In the genomic region with DNA sequence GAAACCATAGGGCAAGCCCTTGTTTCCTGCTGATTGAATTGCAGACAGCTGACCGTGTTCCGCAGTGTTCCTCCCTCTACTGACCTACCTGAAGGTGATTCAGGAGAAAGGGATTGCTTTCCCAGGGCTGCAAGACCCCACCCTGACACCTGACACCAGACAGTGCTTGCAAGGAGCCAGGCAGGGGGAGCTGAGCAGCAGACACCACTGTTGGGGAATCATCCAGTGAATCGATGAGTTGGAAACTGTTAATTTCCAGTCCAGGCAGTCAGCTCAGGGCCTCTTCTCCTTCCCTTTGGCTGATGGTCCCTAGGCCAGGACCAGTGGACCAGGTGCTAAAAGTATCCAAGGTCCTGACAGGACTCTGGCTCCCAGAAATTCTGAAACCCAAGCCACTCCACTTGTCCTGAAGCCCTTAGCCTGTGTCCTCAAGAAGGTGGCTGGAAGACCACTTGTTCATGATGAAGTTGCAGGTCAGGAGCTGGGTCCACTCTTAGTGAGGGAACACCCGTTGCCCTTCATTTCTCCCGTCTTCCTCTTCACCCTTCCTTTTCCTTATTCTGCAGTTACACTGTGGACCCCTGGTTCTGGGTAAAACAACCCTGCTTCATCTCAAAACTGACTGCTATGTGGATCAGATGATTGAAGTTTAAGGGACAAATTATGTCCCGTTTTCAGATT, we compare ENCODE assay signal across 1 cellular context.
A peak's percentile ranks its signal among the peaks of the same experiment; 100 is the strongest.
TF ChIP-seq lines count a peak whose summit lies in the region.

No MANE protein-coding gene starts in this region.

TF ChIP-seq in K562, 482 proteins besides CTCF, POLR2A, EP300 and RAD21 (continued from another document and continues in another):
- TF ChIP-seq HOXB6 (CRISPR knock-in tag; IDR thresholded peaks at IDR 0.05; ENCODE audit: borderline replicate concordance), result 0 out of 2 replicates have a peak, but pooled peaks have one; percentile 69
- no peak for TF ChIP-seq ADNP (tag; IDR thresholded peaks at IDR 0.05)
- TF ChIP-seq, protein P1, sequence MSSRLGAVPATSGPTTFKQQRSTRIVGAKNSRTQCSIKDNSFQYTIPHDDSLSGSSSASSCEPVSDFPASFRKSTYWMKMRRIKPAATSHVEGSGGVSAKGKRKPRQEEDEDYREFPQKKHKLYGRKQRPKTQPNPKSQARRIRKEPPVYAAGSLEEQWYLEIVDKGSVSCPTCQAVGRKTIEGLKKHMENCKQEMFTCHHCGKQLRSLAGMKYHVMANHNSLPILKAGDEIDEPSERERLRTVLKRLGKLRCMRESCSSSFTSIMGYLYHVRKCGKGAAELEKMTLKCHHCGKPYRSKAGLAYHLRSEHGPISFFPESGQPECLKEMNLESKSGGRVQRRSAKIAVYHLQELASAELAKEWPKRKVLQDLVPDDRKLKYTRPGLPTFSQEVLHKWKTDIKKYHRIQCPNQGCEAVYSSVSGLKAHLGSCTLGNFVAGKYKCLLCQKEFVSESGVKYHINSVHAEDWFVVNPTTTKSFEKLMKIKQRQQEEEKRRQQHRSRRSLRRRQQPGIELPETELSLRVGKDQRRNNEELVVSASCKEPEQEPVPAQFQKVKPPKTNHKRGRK (tag; IDR thresholded peaks at IDR 0.05), result no peak
- no peak for TF ChIP-seq KLF16 (IDR thresholded peaks at IDR 0.05)
- peak; percentile 69; the same call in 1 of the 2 replicates for TF ChIP-seq KAT7 (CRISPR knock-in tag; IDR thresholded peaks at IDR 0.05; ENCODE audit: borderline replicate concordance)
- no peak for TF ChIP-seq ZFP1 (CRISPR knock-in tag; IDR thresholded peaks at IDR 0.05)
- no peak for TF ChIP-seq STAG1 (CRISPR knock-in tag; IDR thresholded peaks at IDR 0.05; ENCODE audit: borderline replicate concordance)
- no peak for TF ChIP-seq FOXJ2 (tag; IDR thresholded peaks at IDR 0.05)
- no peak for TF ChIP-seq POLR2B (IDR thresholded peaks at IDR 0.05; ENCODE audit: low read depth, partially characterized antibody)
- TF ChIP-seq SP1 (CRISPR knock-in tag; IDR thresholded peaks at IDR 0.05), result peak; percentile 89
- no peak for TF ChIP-seq CREBBP (IDR thresholded peaks at IDR 0.05; ENCODE audit: low read depth, low read length)
- TF ChIP-seq, protein P2, sequence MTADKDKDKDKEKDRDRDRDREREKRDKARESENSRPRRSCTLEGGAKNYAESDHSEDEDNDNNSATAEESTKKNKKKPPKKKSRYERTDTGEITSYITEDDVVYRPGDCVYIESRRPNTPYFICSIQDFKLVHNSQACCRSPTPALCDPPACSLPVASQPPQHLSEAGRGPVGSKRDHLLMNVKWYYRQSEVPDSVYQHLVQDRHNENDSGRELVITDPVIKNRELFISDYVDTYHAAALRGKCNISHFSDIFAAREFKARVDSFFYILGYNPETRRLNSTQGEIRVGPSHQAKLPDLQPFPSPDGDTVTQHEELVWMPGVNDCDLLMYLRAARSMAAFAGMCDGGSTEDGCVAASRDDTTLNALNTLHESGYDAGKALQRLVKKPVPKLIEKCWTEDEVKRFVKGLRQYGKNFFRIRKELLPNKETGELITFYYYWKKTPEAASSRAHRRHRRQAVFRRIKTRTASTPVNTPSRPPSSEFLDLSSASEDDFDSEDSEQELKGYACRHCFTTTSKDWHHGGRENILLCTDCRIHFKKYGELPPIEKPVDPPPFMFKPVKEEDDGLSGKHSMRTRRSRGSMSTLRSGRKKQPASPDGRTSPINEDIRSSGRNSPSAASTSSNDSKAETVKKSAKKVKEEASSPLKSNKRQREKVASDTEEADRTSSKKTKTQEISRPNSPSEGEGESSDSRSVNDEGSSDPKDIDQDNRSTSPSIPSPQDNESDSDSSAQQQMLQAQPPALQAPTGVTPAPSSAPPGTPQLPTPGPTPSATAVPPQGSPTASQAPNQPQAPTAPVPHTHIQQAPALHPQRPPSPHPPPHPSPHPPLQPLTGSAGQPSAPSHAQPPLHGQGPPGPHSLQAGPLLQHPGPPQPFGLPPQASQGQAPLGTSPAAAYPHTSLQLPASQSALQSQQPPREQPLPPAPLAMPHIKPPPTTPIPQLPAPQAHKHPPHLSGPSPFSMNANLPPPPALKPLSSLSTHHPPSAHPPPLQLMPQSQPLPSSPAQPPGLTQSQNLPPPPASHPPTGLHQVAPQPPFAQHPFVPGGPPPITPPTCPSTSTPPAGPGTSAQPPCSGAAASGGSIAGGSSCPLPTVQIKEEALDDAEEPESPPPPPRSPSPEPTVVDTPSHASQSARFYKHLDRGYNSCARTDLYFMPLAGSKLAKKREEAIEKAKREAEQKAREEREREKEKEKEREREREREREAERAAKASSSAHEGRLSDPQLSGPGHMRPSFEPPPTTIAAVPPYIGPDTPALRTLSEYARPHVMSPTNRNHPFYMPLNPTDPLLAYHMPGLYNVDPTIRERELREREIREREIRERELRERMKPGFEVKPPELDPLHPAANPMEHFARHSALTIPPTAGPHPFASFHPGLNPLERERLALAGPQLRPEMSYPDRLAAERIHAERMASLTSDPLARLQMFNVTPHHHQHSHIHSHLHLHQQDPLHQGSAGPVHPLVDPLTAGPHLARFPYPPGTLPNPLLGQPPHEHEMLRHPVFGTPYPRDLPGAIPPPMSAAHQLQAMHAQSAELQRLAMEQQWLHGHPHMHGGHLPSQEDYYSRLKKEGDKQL (CRISPR knock-in tag; IDR thresholded peaks at IDR 0.05; ENCODE audit: borderline replicate concordance), result 0 out of 2 replicates have a peak, but pooled peaks have one; percentile 93
- no peak for TF ChIP-seq MAZ (CRISPR knock-in tag; conservative IDR thresholded peaks at IDR 0.05 in 1 of 2, IDR thresholded peaks at IDR 0.05 in 1 of 2)
- TF ChIP-seq, protein P3, sequence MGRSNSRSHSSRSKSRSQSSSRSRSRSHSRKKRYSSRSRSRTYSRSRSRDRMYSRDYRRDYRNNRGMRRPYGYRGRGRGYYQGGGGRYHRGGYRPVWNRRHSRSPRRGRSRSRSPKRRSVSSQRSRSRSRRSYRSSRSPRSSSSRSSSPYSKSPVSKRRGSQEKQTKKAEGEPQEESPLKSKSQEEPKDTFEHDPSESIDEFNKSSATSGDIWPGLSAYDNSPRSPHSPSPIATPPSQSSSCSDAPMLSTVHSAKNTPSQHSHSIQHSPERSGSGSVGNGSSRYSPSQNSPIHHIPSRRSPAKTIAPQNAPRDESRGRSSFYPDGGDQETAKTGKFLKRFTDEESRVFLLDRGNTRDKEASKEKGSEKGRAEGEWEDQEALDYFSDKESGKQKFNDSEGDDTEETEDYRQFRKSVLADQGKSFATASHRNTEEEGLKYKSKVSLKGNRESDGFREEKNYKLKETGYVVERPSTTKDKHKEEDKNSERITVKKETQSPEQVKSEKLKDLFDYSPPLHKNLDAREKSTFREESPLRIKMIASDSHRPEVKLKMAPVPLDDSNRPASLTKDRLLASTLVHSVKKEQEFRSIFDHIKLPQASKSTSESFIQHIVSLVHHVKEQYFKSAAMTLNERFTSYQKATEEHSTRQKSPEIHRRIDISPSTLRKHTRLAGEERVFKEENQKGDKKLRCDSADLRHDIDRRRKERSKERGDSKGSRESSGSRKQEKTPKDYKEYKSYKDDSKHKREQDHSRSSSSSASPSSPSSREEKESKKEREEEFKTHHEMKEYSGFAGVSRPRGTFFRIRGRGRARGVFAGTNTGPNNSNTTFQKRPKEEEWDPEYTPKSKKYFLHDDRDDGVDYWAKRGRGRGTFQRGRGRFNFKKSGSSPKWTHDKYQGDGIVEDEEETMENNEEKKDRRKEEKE (IDR thresholded peaks at IDR 0.05; ENCODE audit: borderline replicate concordance in 1 of 2, control insufficient read depth in 1 of 2, low read depth in 2 of 2, low read length in 1 of 2), result no peak; a peak in 1 of 4 replicates
- TF ChIP-seq ZBTB26 (CRISPR knock-in tag; IDR thresholded peaks at IDR 0.05), result peak; percentile 10; the same call in 1 of the 2 replicates
- no peak for TF ChIP-seq CEBPB (tag; IDR thresholded peaks at IDR 0.05)
- no peak for TF ChIP-seq SLC30A9 (CRISPR knock-in tag; IDR thresholded peaks at IDR 0.05)
- TF ChIP-seq CGGBP1 (CRISPR knock-in tag; IDR thresholded peaks at IDR 0.05), result peak; percentile 38; the same call in 1 of the 2 replicates
- TF ChIP-seq, protein P4, sequence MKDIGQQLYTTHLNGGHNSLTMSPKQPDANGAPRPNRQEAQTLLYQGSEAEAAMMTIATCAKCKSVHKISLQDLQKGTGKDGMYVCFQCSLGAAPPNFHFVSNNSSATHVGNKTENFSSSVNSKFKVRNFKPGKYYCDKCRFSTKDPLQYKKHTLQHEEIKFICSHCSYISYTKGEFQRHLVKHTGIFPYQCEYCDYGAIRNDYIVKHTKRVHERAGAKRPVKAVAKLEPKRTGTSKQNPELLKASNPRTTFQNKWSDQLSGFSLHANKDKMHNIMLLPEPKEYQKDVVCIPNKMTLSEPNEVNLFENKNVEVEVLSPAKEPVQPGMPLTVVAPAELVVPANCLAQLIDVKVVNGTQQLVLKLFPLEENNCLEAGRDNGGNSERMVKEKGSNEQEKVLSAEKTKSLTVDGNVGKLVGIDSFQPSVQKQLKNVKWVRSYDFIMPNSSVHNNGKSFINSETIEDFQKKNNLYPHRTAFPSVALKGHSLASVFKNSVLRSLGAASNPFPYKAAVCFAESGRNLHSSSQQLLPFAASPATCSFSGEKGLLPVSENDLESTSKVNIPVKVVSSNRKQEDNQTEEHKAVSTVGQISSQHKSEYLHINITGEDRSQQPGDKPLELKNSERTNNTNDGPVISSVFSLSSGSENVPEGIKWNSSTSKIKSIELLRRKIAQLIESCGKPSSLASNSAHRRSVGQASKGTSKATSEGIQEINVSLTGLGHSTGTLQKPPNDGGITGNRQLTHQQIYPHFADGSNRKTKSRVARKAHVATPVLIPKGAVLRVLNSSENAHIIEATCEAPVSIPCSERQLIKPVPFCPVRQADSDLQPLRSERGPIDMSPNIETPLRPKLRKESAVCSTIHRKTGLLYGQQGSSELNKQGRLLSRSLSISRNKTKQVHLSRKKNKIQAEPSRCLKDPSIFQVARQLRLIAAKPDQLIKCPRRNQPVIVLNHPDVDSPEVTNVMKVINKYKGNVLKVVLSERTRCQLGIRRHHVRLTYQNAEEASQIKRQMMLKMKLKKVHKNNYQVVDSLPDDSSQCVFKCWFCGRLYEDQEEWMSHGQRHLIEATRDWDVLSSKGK (CRISPR knock-in tag; IDR thresholded peaks at IDR 0.05), result no peak; the same call in 1 of the 2 replicates
- TF ChIP-seq BRD9 (IDR thresholded peaks at IDR 0.05; ENCODE audit: low read depth, partially characterized antibody), result no peak
- no peak for TF ChIP-seq STAT5B (CRISPR knock-in tag; IDR thresholded peaks at IDR 0.05)
- TF ChIP-seq, protein P5, sequence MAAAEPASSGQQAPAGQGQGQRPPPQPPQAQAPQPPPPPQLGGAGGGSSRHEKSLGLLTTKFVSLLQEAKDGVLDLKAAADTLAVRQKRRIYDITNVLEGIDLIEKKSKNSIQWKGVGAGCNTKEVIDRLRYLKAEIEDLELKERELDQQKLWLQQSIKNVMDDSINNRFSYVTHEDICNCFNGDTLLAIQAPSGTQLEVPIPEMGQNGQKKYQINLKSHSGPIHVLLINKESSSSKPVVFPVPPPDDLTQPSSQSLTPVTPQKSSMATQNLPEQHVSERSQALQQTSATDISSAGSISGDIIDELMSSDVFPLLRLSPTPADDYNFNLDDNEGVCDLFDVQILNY (CRISPR knock-in tag; IDR thresholded peaks at IDR 0.05), result no peak
- TF ChIP-seq NR2C1 (IDR thresholded peaks at IDR 0.05), result no peak
- no peak for TF ChIP-seq NR2C1 (tag; IDR thresholded peaks at IDR 0.05)
- TF ChIP-seq, protein P6, sequence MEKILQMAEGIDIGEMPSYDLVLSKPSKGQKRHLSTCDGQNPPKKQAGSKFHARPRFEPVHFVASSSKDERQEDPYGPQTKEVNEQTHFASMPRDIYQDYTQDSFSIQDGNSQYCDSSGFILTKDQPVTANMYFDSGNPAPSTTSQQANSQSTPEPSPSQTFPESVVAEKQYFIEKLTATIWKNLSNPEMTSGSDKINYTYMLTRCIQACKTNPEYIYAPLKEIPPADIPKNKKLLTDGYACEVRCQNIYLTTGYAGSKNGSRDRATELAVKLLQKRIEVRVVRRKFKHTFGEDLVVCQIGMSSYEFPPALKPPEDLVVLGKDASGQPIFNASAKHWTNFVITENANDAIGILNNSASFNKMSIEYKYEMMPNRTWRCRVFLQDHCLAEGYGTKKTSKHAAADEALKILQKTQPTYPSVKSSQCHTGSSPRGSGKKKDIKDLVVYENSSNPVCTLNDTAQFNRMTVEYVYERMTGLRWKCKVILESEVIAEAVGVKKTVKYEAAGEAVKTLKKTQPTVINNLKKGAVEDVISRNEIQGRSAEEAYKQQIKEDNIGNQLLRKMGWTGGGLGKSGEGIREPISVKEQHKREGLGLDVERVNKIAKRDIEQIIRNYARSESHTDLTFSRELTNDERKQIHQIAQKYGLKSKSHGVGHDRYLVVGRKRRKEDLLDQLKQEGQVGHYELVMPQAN (IDR thresholded peaks at IDR 0.05; ENCODE audit: borderline replicate concordance), result no peak
- no peak for TF ChIP-seq EWSR1 (IDR thresholded peaks at IDR 0.05; ENCODE audit: borderline replicate concordance, low read depth, partially characterized antibody)
- TF ChIP-seq L3MBTL2 (IDR thresholded peaks at IDR 0.05), result no peak
- no peak for TF ChIP-seq FOXA1 (IDR thresholded peaks at IDR 0.05; ENCODE audit: borderline replicate concordance)
- TF ChIP-seq, protein P7, sequence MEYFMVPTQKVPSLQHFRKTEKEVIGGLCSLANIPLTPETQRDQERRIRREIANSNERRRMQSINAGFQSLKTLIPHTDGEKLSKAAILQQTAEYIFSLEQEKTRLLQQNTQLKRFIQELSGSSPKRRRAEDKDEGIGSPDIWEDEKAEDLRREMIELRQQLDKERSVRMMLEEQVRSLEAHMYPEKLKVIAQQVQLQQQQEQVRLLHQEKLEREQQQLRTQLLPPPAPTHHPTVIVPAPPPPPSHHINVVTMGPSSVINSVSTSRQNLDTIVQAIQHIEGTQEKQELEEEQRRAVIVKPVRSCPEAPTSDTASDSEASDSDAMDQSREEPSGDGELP (CRISPR knock-in tag; IDR thresholded peaks at IDR 0.05; ENCODE audit: borderline replicate concordance), result peak; percentile 70
- TF ChIP-seq XRCC3 (IDR thresholded peaks at IDR 0.05), result no peak
- no peak for TF ChIP-seq CBFA2T2 (conservative IDR thresholded peaks at IDR 0.05)
- TF ChIP-seq, protein P8, sequence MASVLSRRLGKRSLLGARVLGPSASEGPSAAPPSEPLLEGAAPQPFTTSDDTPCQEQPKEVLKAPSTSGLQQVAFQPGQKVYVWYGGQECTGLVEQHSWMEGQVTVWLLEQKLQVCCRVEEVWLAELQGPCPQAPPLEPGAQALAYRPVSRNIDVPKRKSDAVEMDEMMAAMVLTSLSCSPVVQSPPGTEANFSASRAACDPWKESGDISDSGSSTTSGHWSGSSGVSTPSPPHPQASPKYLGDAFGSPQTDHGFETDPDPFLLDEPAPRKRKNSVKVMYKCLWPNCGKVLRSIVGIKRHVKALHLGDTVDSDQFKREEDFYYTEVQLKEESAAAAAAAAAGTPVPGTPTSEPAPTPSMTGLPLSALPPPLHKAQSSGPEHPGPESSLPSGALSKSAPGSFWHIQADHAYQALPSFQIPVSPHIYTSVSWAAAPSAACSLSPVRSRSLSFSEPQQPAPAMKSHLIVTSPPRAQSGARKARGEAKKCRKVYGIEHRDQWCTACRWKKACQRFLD (CRISPR knock-in tag; IDR thresholded peaks at IDR 0.05), result no peak
- TF ChIP-seq RBM22 (IDR thresholded peaks at IDR 0.05; ENCODE audit: low read depth, low read length, poor library complexity, severe bottlenecking), result no peak
- TF ChIP-seq PRMT5 (CRISPR knock-in tag; IDR thresholded peaks at IDR 0.05), result no peak
- TF ChIP-seq SMAD2 (IDR thresholded peaks at IDR 0.05; ENCODE audit: low read depth, low read length), result no peak
